1 cellular context compared by ENCODE assay signal in genomic region chr6:52839124-52840055, GRCh38.
A peak's percentile ranks its signal among the peaks of the same experiment; 100 is the strongest.
TF ChIP-seq lines count a peak whose summit lies in the region.

No MANE protein-coding gene starts in this region.

TF ChIP-seq in WTC11, 78 proteins besides CTCF, POLR2A, EP300 and RAD21 (continued from another document):
- TF ChIP-seq IRF1 (CRISPR knock-in tag; IDR thresholded peaks at IDR 0.05) (0 out of 2 replicates have a peak, but pooled peaks have one; percentile 47), PREB (CRISPR knock-in tag; IDR thresholded peaks at IDR 0.05; ENCODE audit: borderline replicate concordance) (no peak), MAX (CRISPR knock-in tag; IDR thresholded peaks at IDR 0.05) (peak; percentile 54; the same call in 1 of the 2 replicates)
